Comparison of ENCODE assay signal across 18 cellular contexts in genomic region chr13:111423168-111423785, GRCh38.
A peak's percentile ranks its signal among the peaks of the same experiment; 100 is the strongest.
DNase-seq lines count a peak whose midpoint lies in the region; ATAC-seq and TF ChIP-seq lines count a peak whose summit lies in the region.
"Had no signal": no experiment of that assay in that cellular context is flagged by ENCODE, and none has a peak within 500 bp of the region (broad histone marks: within the 10 kb centered on the region; RNA-seq: fewer than 3 reads in every experiment).

No MANE protein-coding gene starts in this region.

- peaks cover 8% of the 10 kb centered on the region for H3K4me1 Mint-ChIP-seq in MCF 10A (ENCODE audit: insufficient read depth, unreplicated experiment)
- H3K4me1 Mint-ChIP-seq: CD14-positive monocyte had no signal

- no peak for ATAC-seq in HG03457 (IDR thresholded peaks at IDR 0.05; ENCODE audit: unreplicated experiment)
- ATAC-seq: A549 had no signal

- peak overlapping the region; percentile 50 for H3K4me3 Mint-ChIP-seq in MCF 10A (ENCODE audit: unreplicated experiment)
- H3K4me3 Mint-ChIP-seq: CD14-positive monocyte had no signal

- no peak overlapping the region for H3K27ac Mint-ChIP-seq in MCF 10A (ENCODE audit: low read depth, unreplicated experiment)

- no peaks in the 10 kb centered on the region for H3K36me3 Mint-ChIP-seq in MCF 10A (ENCODE audit: insufficient read depth, unreplicated experiment)
- H3K36me3 Mint-ChIP-seq: CD14-positive monocyte had no signal

- DNase-seq in ACHN (peak; percentile 9), M059J (ENCODE audit: low read depth) (peak; percentile 27), MCF 10A (ENCODE audit: unreplicated experiment) (peak; percentile 89), kidney tubule cell (ENCODE audit: low spot score) (peak; percentile 74), GM10266 (ENCODE audit: extremely low spot score) (no peak), NCI-H446 (lab: John Stamatoyannopoulos, UW) (no peak)
- no peak for DNase-seq in central memory CD4-positive, alpha-beta T cell
- DNase-seq: GDM1, GM23248, Karpas-422, MV-4-11, NCI-H1436 treated with DMSO at 0.1 percent for 48 hours, NCI-H524 treated with DMSO at 0.1 percent for 48 hours, Right ventricle myocardium superior, SK-N-SH had no signal

- no peak for TF ChIP-seq CTCF in MCF 10A (IDR thresholded peaks at IDR 0.05; ENCODE audit: unreplicated experiment)
- no peak for TF ChIP-seq CTCF in GM10266 (IDR thresholded peaks at IDR 0.05; ENCODE audit: control insufficient read depth, insufficient read depth, low read depth, missing control alignments)

- POLR2A ChIA-PET in MCF 10A (lab: Yijun Ruan, JAX), result no interaction called here

- intact Hi-C loops in MCF 10A (cut with micrococcal nuclease), result no loop called here

- peaks cover 11% of the 10 kb centered on the region for H3K27me3 Mint-ChIP-seq in MCF 10A (ENCODE audit: insufficient read depth, unreplicated experiment)

- in situ Hi-C loops in ACHN (cut with HindIII; ENCODE audit: low pct_ligation_motif_present, low pct_unique_long_range_greater_than_20kb, low sequenced_read_pairs), result no loop called here

- H3K9me3 Mint-ChIP-seq in MCF 10A (ENCODE audit: unreplicated experiment), result peaks cover 7% of the 10 kb centered on the region
- H3K9me3 Mint-ChIP-seq: CD14-positive monocyte had no signal

- CTCF ChIA-PET in MCF 10A (lab: Yijun Ruan, JAX), result interaction anchor here (0.6 to 1.4 kb wide), 2 partner anchors 15 to 30 kb away, joined by 3 read pairs; no protein-coding TSS in a partner anchor

- BruUV-seq in MCF 10A (replicated peaks; lab: Mats Ljungman, UMichigan), result no TSS peak

Comparison
In these comparisons a context has a peak if more than half of its experiments do, and no peak if none do; other contexts are left out.
1. DNase-seq: peak in ACHN (single experiment), M059J (single experiment), MCF 10A (single experiment) and kidney tubule cell (single experiment); none in central memory CD4-positive, alpha-beta T cell (single experiment), GM10266 (single experiment) and NCI-H446 (0 of 2).